In genomic region chr1:117615474-117615873, GRCh38 we compare ENCODE assay signal across 11 cellular contexts. TPM values are rescaled to one million over a fixed set of nuclear protein-coding genes. Genes with fewer than 3 reads are reported as not detected.
DNase-seq lines count a peak whose midpoint lies in the region; ATAC-seq lines count a peak whose summit lies in the region.
"Had no signal": no experiment of that assay in that cellular context is flagged by ENCODE, and none has a peak within 500 bp of the region (broad histone marks: within the 10 kb centered on the region; RNA-seq: fewer than 3 reads in every experiment).

No MANE protein-coding gene starts in this region.

- peaks cover 17% of the 10 kb centered on the region for H3K36me3 Mint-ChIP-seq in activated CD4-positive, alpha-beta memory T cell treated with anti-CD3 and anti-CD28 coated beads for 36 hours
- peaks cover 27 to 31% of the 10 kb centered on the region in 2 donors for H3K36me3 Mint-ChIP-seq in naive B cell

- H3K9me3 Mint-ChIP-seq in activated CD4-positive, alpha-beta memory T cell treated with anti-CD3 and anti-CD28 coated beads for 36 hours = no peaks in the 10 kb centered on the region
- H3K9me3 Mint-ChIP-seq in naive B cell = peaks cover 0 to 13% (median 5%) of the 10 kb centered on the region in 7 donors

- H3K4me3 Mint-ChIP-seq in activated CD4-positive, alpha-beta memory T cell treated with anti-CD3 and anti-CD28 coated beads for 36 hours = no peak overlapping the region
- H3K4me3 Mint-ChIP-seq in naive B cell = peak overlapping the region; percentile 12 to 80 (median 74)

- ATAC-seq in GM18868 (IDR thresholded peaks at IDR 0.05; ENCODE audit: unreplicated experiment) = peak; percentile 77
- peak; percentile 58 for ATAC-seq in HG03442 (IDR thresholded peaks at IDR 0.05; ENCODE audit: unreplicated experiment)
- peak; percentile 82 to 86 for ATAC-seq in naive B cell (ENCODE audit: low read depth in 2 of 2)
- no peak for ATAC-seq in GM18519 (IDR thresholded peaks at IDR 0.05; ENCODE audit: low FRiP score, unreplicated experiment)
- ATAC-seq in HG02973 (IDR thresholded peaks at IDR 0.05; ENCODE audit: unreplicated experiment) = no peak

- H3K27me3 Mint-ChIP-seq in activated CD4-positive, alpha-beta memory T cell treated with anti-CD3 and anti-CD28 coated beads for 36 hours = no peaks in the 10 kb centered on the region
- no peaks in the 10 kb centered on the region for H3K27me3 Mint-ChIP-seq in naive B cell

- CTCF ChIA-PET in activated CD4-positive, alpha-beta memory T cell treated with anti-CD3 and anti-CD28 coated beads for 36 hours (lab: Charles Lee) = interaction anchor here (1.4 to 3.7 kb wide), 2 partner anchors 59 to 139 kb away, joined by 4 to 11 read pairs; no protein-coding TSS in a partner anchor

- peak; percentile 49 for DNase-seq in activated CD4-positive, alpha-beta memory T cell treated with anti-CD3 and anti-CD28 coated beads for 36 hours
- DNase-seq in naive B cell (peak; percentile 45), retina (no peak), NCI-H526 treated with DMSO at 0.1 percent for 48 hours (lab: John Stamatoyannopoulos, UW) (no peak)
- DNase-seq: NCI-H1694, SK-N-SH had no signal

- intact Hi-C loops in activated CD4-positive, alpha-beta memory T cell treated with anti-CD3 and anti-CD28 coated beads for 36 hours (cut with micrococcal nuclease) = no loop called here

- POLR2A ChIA-PET in activated CD4-positive, alpha-beta memory T cell treated with anti-CD3 and anti-CD28 coated beads for 36 hours (lab: Charles Lee) = no interaction called here

- no peak overlapping the region for H3K27ac Mint-ChIP-seq in activated CD4-positive, alpha-beta memory T cell treated with anti-CD3 and anti-CD28 coated beads for 36 hours
- H3K27ac Mint-ChIP-seq in naive B cell = peak overlapping the region; percentile 61 to 100 (median 94)

- peaks cover 89% of the 10 kb centered on the region for H3K4me1 Mint-ChIP-seq in activated CD4-positive, alpha-beta memory T cell treated with anti-CD3 and anti-CD28 coated beads for 36 hours (ENCODE audit: low read depth)
- peaks cover 85 to 100% (median 95%) of the 10 kb centered on the region in 3 donors for H3K4me1 Mint-ChIP-seq in naive B cell

RNA-seq across cellular contexts. Expression of gene TENT5C, which starts 9.6 kb away (rescaled TPM):
- total RNA-seq in activated CD4-positive, alpha-beta memory T cell treated with anti-CD3 and anti-CD28 coated beads for 36 hours = 10 to 100 TPM; 13.8 to 14.0 TPM
- 10 to 100 TPM; 55.9 to 92.4 (median 65.2) TPM for polyA plus RNA-seq in naive B cell (ENCODE audit: low read depth in 6 of 6)
- total RNA-seq: epithelial cell of proximal tubule had no signal

Comparison
In these comparisons a context has a peak if more than half of its experiments do, and no peak if none do; other contexts are left out.
1. ATAC-seq: peak in GM18868 (single experiment), HG03442 (single experiment) and naive B cell (2 of 2); none in GM18519 (single experiment) and HG02973 (single experiment).
2. DNase-seq: peak in activated CD4-positive, alpha-beta memory T cell treated with anti-CD3 and anti-CD28 coated beads for 36 hours (single experiment) and naive B cell (single experiment); none in retina (single experiment) and NCI-H526 treated with DMSO at 0.1 percent for 48 hours (single experiment).